Comparison of ENCODE assay signal across 8 cellular contexts in the genomic region with DNA sequence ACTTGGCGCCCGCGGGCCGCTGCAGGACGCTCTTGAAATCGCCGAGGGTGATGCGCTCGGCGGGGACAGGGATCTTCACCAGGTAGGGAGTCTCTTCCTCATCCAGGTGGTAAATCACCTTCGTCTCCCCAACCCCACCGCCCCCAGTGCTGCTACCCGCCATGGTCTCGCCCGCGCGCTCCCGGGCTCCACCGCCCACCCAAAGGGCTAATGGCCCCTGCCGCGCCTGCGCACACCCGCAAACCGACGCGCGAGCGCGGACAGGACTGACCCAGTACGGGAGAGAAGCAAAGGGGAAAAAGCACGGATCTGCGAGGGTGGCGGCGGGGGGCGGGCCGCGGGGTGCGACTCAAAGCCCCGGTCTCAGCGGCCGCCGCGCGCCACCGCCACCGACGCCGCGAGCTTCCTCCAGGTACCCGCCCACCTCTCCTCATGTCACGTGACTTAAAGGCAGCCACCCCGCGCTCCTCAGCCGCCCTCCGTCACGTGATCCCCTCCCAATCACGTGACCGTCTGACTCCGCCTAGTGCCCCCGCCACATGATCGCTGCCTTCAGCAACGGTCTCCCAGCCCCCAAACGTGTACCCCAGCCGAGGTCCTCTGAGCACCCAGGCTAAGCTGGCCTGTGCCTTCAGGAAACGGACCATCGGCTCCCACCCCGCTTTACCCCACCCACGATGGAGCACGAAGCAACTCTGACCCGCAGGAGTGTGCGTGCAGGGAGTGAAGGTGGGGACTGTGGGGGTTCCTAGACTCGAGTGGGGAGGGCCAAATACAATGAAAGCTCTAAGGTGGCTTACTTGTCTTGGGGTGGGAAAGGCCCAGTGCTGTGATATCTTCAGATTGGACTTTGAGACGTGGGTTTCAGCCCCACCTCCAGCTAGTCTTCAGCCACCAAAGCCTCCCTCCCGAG. TPM values are rescaled to one million over a fixed set of nuclear protein-coding genes. Genes with fewer than 3 reads are reported as not detected.
DNase-seq lines count a peak whose midpoint lies in the region; ATAC-seq and TF ChIP-seq lines count a peak whose summit lies in the region.

A gene (minus strand): TSS at position 418 of the 913 bp plus-strand sequence. CDS start 255 bp downstream, at position 163.

- no peaks in the 10 kb centered on the region for H3K9me3 ChIP-seq in RWPE2 (ENCODE audit: severe bottlenecking)
- no peaks in the 10 kb centered on the region for H3K9me3 ChIP-seq in naive thymus-derived CD4-positive, alpha-beta T cell (ENCODE audit: control insufficient read depth in 2 of 3, low read length in 3 of 3)

- no peak for TF ChIP-seq CTCF in RWPE2 (IDR thresholded peaks at IDR 0.05; ENCODE audit: poor library complexity, severe bottlenecking)

- peaks cover 47% of the 10 kb centered on the region for H3K36me3 ChIP-seq in RWPE2 (ENCODE audit: low read depth)
- H3K36me3 ChIP-seq in naive thymus-derived CD4-positive, alpha-beta T cell (ENCODE audit: control insufficient read depth in 2 of 3, insufficient read depth in 3 of 3, low read length in 3 of 3): peaks cover 0 to 52% (median 0%) of the 10 kb centered on the region in 3 experiments

- H3K4me1 Mint-ChIP-seq in activated T-helper 17 cell treated with anti-CD3 and anti-CD28 coated beads, Interleukin-2, amount 50 U/mL, for 72 hours: peaks cover 41% of the 10 kb centered on the region
- peaks cover 41 to 61% (median 52%) of the 10 kb centered on the region in 7 donors for H3K4me1 Mint-ChIP-seq in naive thymus-derived CD4-positive, alpha-beta T cell
- peaks cover 58% of the 10 kb centered on the region for H3K4me1 Mint-ChIP-seq in stimulated activated memory B cell treated with anti-CD40 and anti-IgM and Interleukin-4, amounts not matched to agents 10 μg/mL and 1 μg/mL and 100 μg/mL, for 72 hours

- intact Hi-C loops in naive thymus-derived CD4-positive, alpha-beta T cell (cut with micrococcal nuclease): loop anchor here (1.0 to 10.0 kb wide), 7 partner anchors 13 to 1817 kb away; a partner anchor contains a TSS

- H3K27ac ChIP-seq in RWPE2 (ENCODE audit: poor library complexity, severe bottlenecking): peak within 1 kb of the TSS; percentile 72
- H3K27ac ChIP-seq in naive thymus-derived CD4-positive, alpha-beta T cell (ENCODE audit: low read depth, low read length): peak within 1 kb of the TSS; percentile 84

- peak; percentile 50 for ATAC-seq in GM21737 (IDR thresholded peaks at IDR 0.05; ENCODE audit: unreplicated experiment)
- ATAC-seq in RWPE2 (ENCODE audit: low read depth): peak; percentile 46
- peak; percentile 59 for ATAC-seq in activated T-helper 17 cell treated with anti-CD3 and anti-CD28 coated beads, Interleukin-2, amount 50 U/mL, for 72 hours (replicated peaks)
- ATAC-seq in naive thymus-derived CD4-positive, alpha-beta T cell: peak; percentile 76
- peak; percentile 71 for ATAC-seq in stimulated activated memory B cell treated with anti-CD40 and anti-IgM and Interleukin-4, amounts not matched to agents 10 μg/mL and 1 μg/mL and 100 μg/mL, for 72 hours

- CTCF ChIA-PET in naive thymus-derived CD4-positive, alpha-beta T cell (lab: Charles Lee): interaction anchor here (0.9 to 1.4 kb wide), 4 partner anchors 11 to 62 kb away, joined by 3 to 6 read pairs (median 4); a partner anchor contains a TSS

- H3K27ac Mint-ChIP-seq in activated T-helper 17 cell treated with anti-CD3 and anti-CD28 coated beads, Interleukin-2, amount 50 U/mL, for 72 hours: peak within 1 kb of the TSS; percentile 88
- H3K27ac Mint-ChIP-seq in naive thymus-derived CD4-positive, alpha-beta T cell: peak within 1 kb of the TSS; percentile 72 to 96 (median 93)
- peak within 1 kb of the TSS; percentile 92 for H3K27ac Mint-ChIP-seq in stimulated activated memory B cell treated with anti-CD40 and anti-IgM and Interleukin-4, amounts not matched to agents 10 μg/mL and 1 μg/mL and 100 μg/mL, for 72 hours

- POLR2A ChIA-PET in naive thymus-derived CD4-positive, alpha-beta T cell (lab: Charles Lee): interaction anchor here (0.8 to 14.4 kb wide), 13 partner anchors 8 to 339 kb away, joined by 3 to 265 read pairs (median 4); a partner anchor contains a TSS

- H3K27me3 ChIP-seq in RWPE2 (ENCODE audit: insufficient read depth, poor library complexity, severe bottlenecking): no peaks in the 10 kb centered on the region
- no peaks in the 10 kb centered on the region for H3K27me3 ChIP-seq in naive thymus-derived CD4-positive, alpha-beta T cell (ENCODE audit: control insufficient read depth in 2 of 2, insufficient read depth in 2 of 2, low read length in 2 of 2)

- no peaks in the 10 kb centered on the region for H3K9me3 Mint-ChIP-seq in activated T-helper 17 cell treated with anti-CD3 and anti-CD28 coated beads, Interleukin-2, amount 50 U/mL, for 72 hours
- peaks cover 0 to 6% (median 0%) of the 10 kb centered on the region in 11 donors for H3K9me3 Mint-ChIP-seq in naive thymus-derived CD4-positive, alpha-beta T cell
- no peaks in the 10 kb centered on the region for H3K9me3 Mint-ChIP-seq in stimulated activated memory B cell treated with anti-CD40 and anti-IgM and Interleukin-4, amounts not matched to agents 10 μg/mL and 1 μg/mL and 100 μg/mL, for 72 hours

- H3K27me3 Mint-ChIP-seq in activated T-helper 17 cell treated with anti-CD3 and anti-CD28 coated beads, Interleukin-2, amount 50 U/mL, for 72 hours: no peaks in the 10 kb centered on the region
- peaks cover 0 to 2% (median 0%) of the 10 kb centered on the region in 5 donors for H3K27me3 Mint-ChIP-seq in naive thymus-derived CD4-positive, alpha-beta T cell
- H3K27me3 Mint-ChIP-seq in stimulated activated memory B cell treated with anti-CD40 and anti-IgM and Interleukin-4, amounts not matched to agents 10 μg/mL and 1 μg/mL and 100 μg/mL, for 72 hours: no peaks in the 10 kb centered on the region

- DNase-seq in DMS153 treated with DMSO at 0.1 percent for 48 hours (lab: John Stamatoyannopoulos, UW; ENCODE audit: unreplicated experiment) (peak; percentile 22), Kasumi-1 (lab: John Stamatoyannopoulos, UW) (peak; percentile 85 to 86), RWPE2 (ENCODE audit: low spot score) (peak; percentile 95), fibroblast of gingiva (ENCODE audit: low read depth) (peak; percentile 95)
- peak; percentile 89 to 97 (median 93) for DNase-seq in naive thymus-derived CD4-positive, alpha-beta T cell

- H3K4me3 ChIP-seq in RWPE2 (ENCODE audit: severe bottlenecking): peak within 1 kb of the TSS; percentile 88
- peak within 1 kb of the TSS; percentile 71 for H3K4me3 ChIP-seq in naive thymus-derived CD4-positive, alpha-beta T cell (ENCODE audit: low read length)

- H3K4me1 ChIP-seq in RWPE2 (ENCODE audit: insufficient read depth, poor library complexity, severe bottlenecking): peaks cover 13% of the 10 kb centered on the region
- peaks cover 15 to 20% of the 10 kb centered on the region in 2 donors for H3K4me1 ChIP-seq in naive thymus-derived CD4-positive, alpha-beta T cell (ENCODE audit: control insufficient read depth in 2 of 2, insufficient read depth in 2 of 2, low read length in 2 of 2)

- H3K36me3 Mint-ChIP-seq in activated T-helper 17 cell treated with anti-CD3 and anti-CD28 coated beads, Interleukin-2, amount 50 U/mL, for 72 hours (ENCODE audit: low read depth): peaks cover 96% of the 10 kb centered on the region
- peaks cover 0 to 25% (median 9%) of the 10 kb centered on the region in 5 donors for H3K36me3 Mint-ChIP-seq in naive thymus-derived CD4-positive, alpha-beta T cell
- H3K36me3 Mint-ChIP-seq in stimulated activated memory B cell treated with anti-CD40 and anti-IgM and Interleukin-4, amounts not matched to agents 10 μg/mL and 1 μg/mL and 100 μg/mL, for 72 hours: peaks cover 33% of the 10 kb centered on the region

- peak within 1 kb of the TSS; percentile 87 for H3K4me3 Mint-ChIP-seq in activated T-helper 17 cell treated with anti-CD3 and anti-CD28 coated beads, Interleukin-2, amount 50 U/mL, for 72 hours
- peak within 1 kb of the TSS; percentile 87 to 98 (median 96) for H3K4me3 Mint-ChIP-seq in naive thymus-derived CD4-positive, alpha-beta T cell
- H3K4me3 Mint-ChIP-seq in stimulated activated memory B cell treated with anti-CD40 and anti-IgM and Interleukin-4, amounts not matched to agents 10 μg/mL and 1 μg/mL and 100 μg/mL, for 72 hours: peak within 1 kb of the TSS; percentile 96

RNA-seq across cellular contexts. Expression of the gene that starts here (rescaled TPM):
- total RNA-seq in activated T-helper 17 cell treated with anti-CD3 and anti-CD28 coated beads, Interleukin-2, amount 50 U/mL, for 72 hours: 10 to 100 TPM; 49.1 to 77.5 TPM
- total RNA-seq in naive thymus-derived CD4-positive, alpha-beta T cell: 10 to 100 TPM; 51.2 to 91.5 (median 52.3) TPM
- polyA plus RNA-seq in naive thymus-derived CD4-positive, alpha-beta T cell: 10 to 100 TPM; 15.1 to 31.1 TPM

Comparison
In these comparisons a context has a peak if more than half of its experiments do, and no peak if none do; other contexts are left out.
1. Peak in every context shown above with its lines: DNase-seq, ATAC-seq, H3K4me3 ChIP-seq and H3K27ac ChIP-seq.
2. DNase-seq: peak in every context shown above with its lines; median percentile 95 in RWPE2; 95 in fibroblast of gingiva; 93 in naive thymus-derived CD4-positive, alpha-beta T cell; 86 in Kasumi-1; 22 in DMS153 treated with DMSO at 0.1 percent for 48 hours.